Comparison of ENCODE assay signal across 1 cellular context in the genomic region with DNA sequence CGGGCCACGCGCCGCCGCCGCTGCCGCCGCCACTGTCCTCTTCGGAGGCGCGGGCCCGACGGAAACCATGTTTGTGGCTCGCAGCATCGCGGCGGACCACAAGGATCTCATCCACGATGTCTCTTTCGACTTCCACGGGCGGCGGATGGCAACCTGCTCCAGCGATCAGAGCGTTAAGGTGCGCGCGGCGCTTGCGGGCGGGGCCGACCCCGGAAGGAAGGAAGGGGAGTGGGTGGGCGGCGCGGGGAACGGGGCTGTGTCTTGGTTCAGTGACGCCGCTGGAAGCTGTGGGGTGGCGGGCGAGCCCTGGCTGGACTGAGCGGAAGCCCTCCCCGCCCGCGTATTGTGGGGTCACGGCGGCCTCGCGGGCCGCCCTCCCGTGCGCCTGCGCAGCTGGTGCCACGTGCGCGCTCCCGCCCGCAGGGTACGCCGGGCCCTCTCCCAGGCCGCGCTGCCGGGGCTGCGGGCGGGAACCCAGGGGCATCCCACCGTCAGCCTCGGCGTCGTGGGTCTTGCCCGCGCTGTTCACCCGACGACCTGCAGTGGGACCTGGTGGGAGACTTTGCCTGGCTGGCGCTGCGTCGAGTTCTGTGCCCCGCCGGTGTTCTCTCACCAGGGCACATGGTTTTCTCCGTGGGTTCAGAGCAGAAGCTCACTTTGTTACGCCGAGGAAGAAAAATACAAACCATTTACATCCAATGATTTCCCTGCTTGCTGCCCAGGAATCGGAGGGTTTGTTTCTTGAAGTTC.
A peak's percentile ranks its signal among the peaks of the same experiment; 100 is the strongest.
TF ChIP-seq lines count a peak whose summit lies in the region.

No MANE protein-coding gene starts in this region.

TF ChIP-seq in WTC11, 78 proteins besides CTCF, POLR2A, EP300 and RAD21 (continued from another document and continues in another):
- TF ChIP-seq MLX (CRISPR knock-in tag; IDR thresholded peaks at IDR 0.05) (no peak), KAT7 (CRISPR knock-in tag; IDR thresholded peaks at IDR 0.05; ENCODE audit: borderline replicate concordance) (peak; percentile 66; the same call in 1 of the 2 replicates), JUN (CRISPR knock-in tag; IDR thresholded peaks at IDR 0.05) (peak; percentile 96), ZNF416 (CRISPR knock-in tag; IDR thresholded peaks at IDR 0.05) (no peak), STAT6 (CRISPR knock-in tag; conservative IDR thresholded peaks at IDR 0.05; ENCODE audit: low read depth) (no peak), GTF2I (CRISPR knock-in tag; conservative IDR thresholded peaks at IDR 0.05) (no peak), ATF6 (CRISPR knock-in tag; IDR thresholded peaks at IDR 0.05) (no peak), OVOL2 (CRISPR knock-in tag; IDR thresholded peaks at IDR 0.05; ENCODE audit: borderline replicate concordance) (no peak), PRRX2 (CRISPR knock-in tag; IDR thresholded peaks at IDR 0.05) (no peak), ZNF671 (CRISPR knock-in tag; IDR thresholded peaks at IDR 0.05) (no peak), SMAD4 (CRISPR knock-in tag; IDR thresholded peaks at IDR 0.05) (0 out of 2 replicates have a peak, but pooled peaks have one; percentile 70), E2F5 (CRISPR knock-in tag; IDR thresholded peaks at IDR 0.05) (peak; percentile 97), FOXK1 (CRISPR knock-in tag; IDR thresholded peaks at IDR 0.05) (peak; percentile 90), ATF2 (CRISPR knock-in tag; IDR thresholded peaks at IDR 0.05; ENCODE audit: borderline replicate concordance, low read depth) (0 out of 2 replicates have a peak, but pooled peaks have one; percentile 20), SP1 (CRISPR knock-in tag; conservative IDR thresholded peaks at IDR 0.05) (peak; percentile 89), EMX1 (CRISPR knock-in tag; IDR thresholded peaks at IDR 0.05) (no peak), ZNF219 (CRISPR knock-in tag; IDR thresholded peaks at IDR 0.05; ENCODE audit: borderline replicate concordance) (peak; percentile 93), RORB (CRISPR knock-in tag; IDR thresholded peaks at IDR 0.05) (no peak), AFF4 (CRISPR knock-in tag; IDR thresholded peaks at IDR 0.05; ENCODE audit: borderline replicate concordance) (no peak), MXD4 (CRISPR knock-in tag; IDR thresholded peaks at IDR 0.05; ENCODE audit: borderline replicate concordance) (no peak), TEAD4 (CRISPR knock-in tag; IDR thresholded peaks at IDR 0.05) (0 out of 2 replicates have a peak, but pooled peaks have one; percentile 67), ZNF121 (CRISPR knock-in tag; IDR thresholded peaks at IDR 0.05) (peak; percentile 72; the same call in 1 of the 2 replicates), CREB1 (CRISPR knock-in tag; IDR thresholded peaks at IDR 0.05) (peak; percentile 74; the same call in 1 of the 2 replicates), NFYB (CRISPR knock-in tag; conservative IDR thresholded peaks at IDR 0.05; ENCODE audit: low read depth) (peak; percentile 51; the same call in 1 of the 2 replicates), FOXP4 (CRISPR knock-in tag; IDR thresholded peaks at IDR 0.05) (peak; percentile 98), FOXP1 (CRISPR knock-in tag; IDR thresholded peaks at IDR 0.05; ENCODE audit: borderline replicate concordance) (peak; percentile 98), RELA (CRISPR knock-in tag; IDR thresholded peaks at IDR 0.05; ENCODE audit: borderline replicate concordance) (peak; percentile 91), ZBTB43 (CRISPR knock-in tag; IDR thresholded peaks at IDR 0.05) (peak; percentile 92), SMAD3 (CRISPR knock-in tag; IDR thresholded peaks at IDR 0.05; ENCODE audit: borderline replicate concordance) (no peak; the same call in 1 of the 2 replicates), CREM (CRISPR knock-in tag; IDR thresholded peaks at IDR 0.05) (no peak; the same call in 1 of the 2 replicates)
- TF ChIP-seq, protein P1, sequence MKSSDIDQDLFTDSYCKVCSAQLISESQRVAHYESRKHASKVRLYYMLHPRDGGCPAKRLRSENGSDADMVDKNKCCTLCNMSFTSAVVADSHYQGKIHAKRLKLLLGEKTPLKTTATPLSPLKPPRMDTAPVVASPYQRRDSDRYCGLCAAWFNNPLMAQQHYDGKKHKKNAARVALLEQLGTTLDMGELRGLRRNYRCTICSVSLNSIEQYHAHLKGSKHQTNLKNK (CRISPR knock-in tag; IDR thresholded peaks at IDR 0.05): no peak
- TF ChIP-seq, protein P2, sequence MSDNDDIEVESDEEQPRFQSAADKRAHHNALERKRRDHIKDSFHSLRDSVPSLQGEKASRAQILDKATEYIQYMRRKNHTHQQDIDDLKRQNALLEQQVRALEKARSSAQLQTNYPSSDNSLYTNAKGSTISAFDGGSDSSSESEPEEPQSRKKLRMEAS (CRISPR knock-in tag; IDR thresholded peaks at IDR 0.05): peak; percentile 98
- TF ChIP-seq, protein P3, sequence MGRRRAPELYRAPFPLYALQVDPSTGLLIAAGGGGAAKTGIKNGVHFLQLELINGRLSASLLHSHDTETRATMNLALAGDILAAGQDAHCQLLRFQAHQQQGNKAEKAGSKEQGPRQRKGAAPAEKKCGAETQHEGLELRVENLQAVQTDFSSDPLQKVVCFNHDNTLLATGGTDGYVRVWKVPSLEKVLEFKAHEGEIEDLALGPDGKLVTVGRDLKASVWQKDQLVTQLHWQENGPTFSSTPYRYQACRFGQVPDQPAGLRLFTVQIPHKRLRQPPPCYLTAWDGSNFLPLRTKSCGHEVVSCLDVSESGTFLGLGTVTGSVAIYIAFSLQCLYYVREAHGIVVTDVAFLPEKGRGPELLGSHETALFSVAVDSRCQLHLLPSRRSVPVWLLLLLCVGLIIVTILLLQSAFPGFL (CRISPR knock-in tag; IDR thresholded peaks at IDR 0.05; ENCODE audit: borderline replicate concordance): 0 out of 2 replicates have a peak, but pooled peaks have one; percentile 35
- TF ChIP-seq, protein P4, sequence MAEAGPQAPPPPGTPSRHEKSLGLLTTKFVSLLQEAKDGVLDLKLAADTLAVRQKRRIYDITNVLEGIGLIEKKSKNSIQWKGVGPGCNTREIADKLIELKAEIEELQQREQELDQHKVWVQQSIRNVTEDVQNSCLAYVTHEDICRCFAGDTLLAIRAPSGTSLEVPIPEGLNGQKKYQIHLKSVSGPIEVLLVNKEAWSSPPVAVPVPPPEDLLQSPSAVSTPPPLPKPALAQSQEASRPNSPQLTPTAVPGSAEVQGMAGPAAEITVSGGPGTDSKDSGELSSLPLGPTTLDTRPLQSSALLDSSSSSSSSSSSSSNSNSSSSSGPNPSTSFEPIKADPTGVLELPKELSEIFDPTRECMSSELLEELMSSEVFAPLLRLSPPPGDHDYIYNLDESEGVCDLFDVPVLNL (CRISPR knock-in tag; IDR thresholded peaks at IDR 0.05; ENCODE audit: borderline replicate concordance, low read depth): peak; percentile 88
